1 cellular context compared by ENCODE assay signal in the genomic region with DNA sequence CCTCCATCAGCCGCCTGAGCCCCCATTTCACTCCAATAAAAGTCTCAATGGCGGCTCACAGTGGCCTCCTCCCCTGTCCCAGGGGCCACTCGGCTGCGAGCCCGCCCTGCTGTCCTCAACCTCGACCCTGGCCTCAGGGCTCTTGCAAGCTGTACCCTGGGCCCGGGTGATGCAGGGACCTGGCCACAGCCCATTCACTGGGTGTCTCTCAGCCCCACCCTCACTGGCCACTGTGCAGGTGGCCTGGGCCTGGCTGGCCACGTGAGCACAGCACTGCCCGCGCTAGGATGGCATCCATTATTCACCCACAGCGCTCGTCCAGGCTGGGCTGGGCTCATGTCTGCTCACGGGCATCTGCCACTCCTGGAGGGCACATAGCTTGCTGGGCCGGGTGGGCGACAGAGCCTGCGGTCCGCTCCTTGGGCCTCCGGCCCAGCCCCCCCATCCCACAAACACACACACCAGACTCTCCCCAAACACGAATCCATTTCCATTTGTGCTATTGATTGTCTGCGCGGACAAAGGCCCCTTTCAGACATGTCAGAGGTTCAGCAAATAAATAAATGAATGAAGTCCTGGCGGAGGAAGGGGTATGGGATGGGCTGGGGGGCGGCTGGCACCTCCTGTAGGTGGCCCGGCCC.
TF ChIP-seq lines count a peak whose summit lies in the region.

No MANE protein-coding gene starts in this region.

TF ChIP-seq in GM23338, 12 proteins besides CTCF, POLR2A, EP300 and RAD21 (continued from another document):
- no peak for TF ChIP-seq EZH2 (IDR thresholded peaks at IDR 0.05; ENCODE audit: low read depth, unreplicated experiment)
- TF ChIP-seq POLR2AphosphoS5 (IDR thresholded peaks at IDR 0.05; ENCODE audit: low read depth): no peak
